Comparison of ENCODE assay signal across 8 cellular contexts in the genomic region with DNA sequence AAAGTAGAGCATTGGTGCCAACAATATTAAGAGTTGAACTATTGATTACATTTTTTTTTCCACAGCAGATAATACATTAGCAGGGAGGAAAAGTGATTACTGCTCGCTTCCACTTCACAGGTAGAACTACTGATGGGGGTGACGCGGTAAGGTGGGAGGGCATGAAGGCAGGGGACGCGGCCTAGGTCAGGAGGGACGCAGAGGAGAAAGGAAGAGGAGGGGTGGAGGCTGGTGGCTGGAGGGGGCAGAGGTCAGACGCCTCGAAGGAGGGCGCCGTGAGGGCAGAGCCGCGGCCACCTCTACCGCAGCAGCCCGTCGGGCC. TPM values are rescaled to one million over a fixed set of nuclear protein-coding genes. Genes with fewer than 3 reads are reported as not detected.
DNase-seq lines count a peak whose midpoint lies in the region; ATAC-seq and TF ChIP-seq lines count a peak whose summit lies in the region.

No MANE protein-coding gene starts in this region.

- H3K27me3 Mint-ChIP-seq in chondrocyte (ENCODE audit: low read depth) (no peaks in the 10 kb centered on the region), natural killer cell (ENCODE audit: low read depth in 2 of 2) (no peaks in the 10 kb centered on the region)

- H3K27me3 ChIP-seq in BLaER1 treated with 17β-estradiol and CSF1 and Interleukin-3, amounts not matched to agents 10 nM and 100 nM, result peaks cover 0 to 16% (median 10%) of the 10 kb centered on the region in 11 experiments; a peak in 14 of 22 replicates

- H3K27ac ChIP-seq in BLaER1 treated with 17β-estradiol and CSF1 and Interleukin-3, amounts not matched to agents 10 nM and 100 nM, result peak overlapping the region; percentile 87 to 95 (median 90); a peak in 19 of 22 replicates

- H3K4me3 Mint-ChIP-seq in chondrocyte (ENCODE audit: unreplicated experiment), result peak overlapping the region; percentile 76
- peak overlapping the region; percentile 87 for H3K4me3 Mint-ChIP-seq in natural killer cell

- DNase-seq in chondrocyte (ENCODE audit: low spot score) (no peak), natural killer cell (no peak), SIG-M5 (lab: John Stamatoyannopoulos, UW) (no peak), NCI-H187 treated with DMSO at 0.1 percent for 48 hours (lab: John Stamatoyannopoulos, UW) (no peak), mucosa of gallbladder (ENCODE audit: low spot score) (no peak), NCI-H1694 treated with DMSO at 0.1 percent for 48 hours (lab: John Stamatoyannopoulos, UW) (no peak)

- peak overlapping the region; percentile 76 to 90 (median 82) for H3K4me3 ChIP-seq in BLaER1 treated with 17β-estradiol and CSF1 and Interleukin-3, amounts not matched to agents 10 nM and 100 nM

- H3K36me3 Mint-ChIP-seq in chondrocyte (ENCODE audit: low read depth) (no peaks in the 10 kb centered on the region), natural killer cell (no peaks in the 10 kb centered on the region)

- H3K4me1 Mint-ChIP-seq in chondrocyte (ENCODE audit: low read depth) (peaks cover 15% of the 10 kb centered on the region), natural killer cell (peaks cover 16 to 22% of the 10 kb centered on the region in 2 donors)

- H3K9ac ChIP-seq in BLaER1 treated with 17β-estradiol and CSF1 and Interleukin-3, amounts not matched to agents 10 nM and 100 nM, result peak overlapping the region; percentile 88 to 95 (median 91)

- ATAC-seq in HG03354 (IDR thresholded peaks at IDR 0.05; ENCODE audit: poor library complexity, severe bottlenecking, unreplicated experiment), result peak; percentile 4
- no peak for ATAC-seq in natural killer cell

- TF ChIP-seq CTCF in chondrocyte (IDR thresholded peaks at IDR 0.05), result no peak
- TF ChIP-seq CTCF in natural killer cell (IDR thresholded peaks at IDR 0.05), result no peak

- H3K4me2 ChIP-seq in BLaER1 treated with 17β-estradiol and CSF1 and Interleukin-3, amounts not matched to agents 10 nM and 100 nM, result peak overlapping the region; percentile 80 to 95 (median 89)

- no peaks in the 10 kb centered on the region for H3K36me3 ChIP-seq in BLaER1 treated with 17β-estradiol and CSF1 and Interleukin-3, amounts not matched to agents 10 nM and 100 nM

- intact Hi-C loops in natural killer cell (cut with micrococcal nuclease), result no loop called here

- H3K9me3 Mint-ChIP-seq in chondrocyte (ENCODE audit: low read depth), result no peaks in the 10 kb centered on the region
- H3K9me3 Mint-ChIP-seq in natural killer cell, result no peaks in the 10 kb centered on the region

- no peaks in the 10 kb centered on the region for H3K9me3 ChIP-seq in BLaER1 treated with 17β-estradiol and CSF1 and Interleukin-3, amounts not matched to agents 10 nM and 100 nM (replicated peaks in 1 of 11)

- H3K4me1 ChIP-seq in BLaER1 treated with 17β-estradiol and CSF1 and Interleukin-3, amounts not matched to agents 10 nM and 100 nM, result peaks cover 13 to 37% (median 17%) of the 10 kb centered on the region in 10 experiments

- H3K27ac Mint-ChIP-seq in chondrocyte (ENCODE audit: unreplicated experiment) (peak overlapping the region; percentile 68), natural killer cell (peak overlapping the region; percentile 84 to 92)

- no peaks in the 10 kb centered on the region; a peak in 2 of 22 replicates for H4K20me1 ChIP-seq in BLaER1 treated with 17β-estradiol and CSF1 and Interleukin-3, amounts not matched to agents 10 nM and 100 nM

RNA-seq across cellular contexts. Expression of gene B3GLCT, which starts 0.3 kb away (rescaled TPM):
- 10.7 to 14.4 TPM (median 12.7 TPM) in 3 replicates for total RNA-seq in chondrocyte
- total RNA-seq in natural killer cell, result 1 to 10 TPM; 6.0 to 8.1 (median 6.2) TPM
- total RNA-seq in mucosa of gallbladder, result 3.9 TPM

RNA-seq across cellular contexts. Expression of gene HSPH1, which starts 37.8 kb away (rescaled TPM):
- 67.5 to 111 TPM (median 69.4 TPM) in 3 replicates for total RNA-seq in chondrocyte
- 10 to 100 TPM; 51.2 to 81.6 (median 75.4) TPM for total RNA-seq in natural killer cell
- 114 TPM for total RNA-seq in mucosa of gallbladder
